In the genomic region with DNA sequence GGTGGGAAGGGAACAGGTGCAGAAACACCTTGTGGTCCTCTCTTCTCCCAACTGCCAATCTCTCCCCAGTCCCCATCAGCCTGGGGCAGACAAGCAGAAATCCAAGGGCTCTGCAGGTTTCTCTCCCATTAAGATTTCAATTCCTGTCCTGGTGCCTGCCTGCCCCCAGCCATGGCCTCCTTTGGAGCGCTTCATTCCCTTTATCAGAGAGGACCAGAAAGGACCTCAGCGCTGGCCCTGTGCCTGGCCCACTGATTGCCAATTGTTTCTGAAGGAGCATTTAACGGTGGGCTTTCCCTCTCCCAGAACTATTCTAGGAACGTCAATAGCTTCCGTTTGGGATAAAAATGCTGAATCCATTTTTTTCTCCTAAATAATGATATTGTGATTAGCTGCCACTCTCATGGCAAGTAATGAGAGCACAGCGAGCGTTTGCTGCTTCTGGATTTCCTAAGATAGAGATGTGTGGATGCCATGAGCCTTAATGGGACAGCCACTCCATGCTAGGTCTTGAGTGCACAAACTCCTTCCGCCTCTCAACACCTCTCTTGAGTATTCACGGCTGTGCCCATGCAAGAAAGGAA, we compare ENCODE assay signal across 11 cellular contexts. TPM values are rescaled to one million over a fixed set of nuclear protein-coding genes. Genes with fewer than 3 reads are reported as not detected.
"Had no signal": no experiment of that assay in that cellular context is flagged by ENCODE, and none has a peak within 500 bp of the region (broad histone marks: within the 10 kb centered on the region; RNA-seq: fewer than 3 reads in every experiment).

No MANE protein-coding gene starts in this region.

- H3K9me3 ChIP-seq: HAP-1 had no signal

- H3K4me3 ChIP-seq: GM23248, HAP-1 had no signal

- H3K27ac ChIP-seq: GM23248, HL-60 had no signal

- H3K4me1 Mint-ChIP-seq: IgD-negative memory B cell had no signal

- H3K27ac Mint-ChIP-seq: HFFc6, IgD-negative memory B cell had no signal

- H3K36me3 ChIP-seq: HAP-1 had no signal

- H3K9me3 Mint-ChIP-seq: HFFc6 had no signal

- ATAC-seq: HCT116, HepG2 had no signal

- H3K4me3 Mint-ChIP-seq: HFFc6, IgD-negative memory B cell had no signal

- H3K9ac ChIP-seq: GM23248 had no signal

- H3K4me1 ChIP-seq: HAP-1 had no signal

- H2AFZ ChIP-seq: GM23248 had no signal

- DNase-seq: GM23248, GOT3, H7, HFFc6 had no signal

RNA-seq across cellular contexts. Expression of gene SLC6A1, which starts 12.2 kb away (rescaled TPM):
- total RNA-seq: GM23248, H4, HepG2, HFFc6, HT1080 had no signal
- polyA plus RNA-seq: GM23248, HepG2, IgD-negative memory B cell had no signal
